Comparison of ENCODE assay signal across 28 cellular contexts in genomic region chr12:124610629-124611558, GRCh38.
"Had no signal": no experiment of that assay in that cellular context is flagged by ENCODE, and none has a peak within 500 bp of the region (broad histone marks: within the 10 kb centered on the region; RNA-seq: fewer than 3 reads in every experiment).

No MANE protein-coding gene starts in this region.

- H3K4me1 ChIP-seq: gastrocnemius medialis had no signal

- H3K9me3 ChIP-seq: colonic mucosa, gastrocnemius medialis, neutrophil, pancreas, right lobe of liver, thoracic aorta had no signal

- DNase-seq: activated CD4-positive, alpha-beta T cell treated with anti-CD3 and anti-CD28 coated beads for 1 hour; activated CD4-positive, alpha-beta T cell treated with anti-CD3 and anti-CD28 coated beads, Interleukin-2, amount 50 U/mL, for 1 hour; activated CD8-positive, alpha-beta memory T cell treated with anti-CD3 and anti-CD28 coated beads, Interleukin-2, amount 50 U/mL, for 4 hours; activated T-cell treated with anti-CD3 and anti-CD28 coated beads, Interleukin-2, amount 50 U/mL, for 24 hours; amniotic stem cell; colonic mucosa; dorsolateral prefrontal cortex; effector memory CD8-positive, alpha-beta T cell; gastrocnemius medialis; hippocampal formation; kidney glomerular epithelial cell; left ventricle myocardium inferior; midbrain; stimulated activated CD4-positive, alpha-beta T cell treated with anti-CD3 and anti-CD28 coated beads, Interleukin-15, amount 100 ng/mL, for 24 hours had no signal

- H3K36me3 ChIP-seq: colonic mucosa, esophagus muscularis mucosa, gastrocnemius medialis, left ventricle myocardium inferior, neutrophil, pancreas, right lobe of liver, thoracic aorta had no signal

- H3K4me3 Mint-ChIP-seq: activated T-cell treated with anti-CD3 and anti-CD28 coated beads, Interleukin-2, amount 50 U/mL, for 24 hours; activated T-helper 17 cell treated with anti-CD3 and anti-CD28 coated beads, Interleukin-2, amount 50 U/mL, for 72 hours; effector memory CD8-positive, alpha-beta T cell; natural killer cell treated with Interleukin-12 subunit alpha and Interleukin-12 subunit beta and Interleukin-15 and Interleukin-18, amount 100 ng/mL, for 72 hours; stimulated activated memory B cell treated with anti-CD40 and anti-IgM and Interleukin-4, amounts not matched to agents 10 μg/mL and 1 μg/mL and 100 μg/mL, for 72 hours had no signal

- H3K27me3 ChIP-seq: colonic mucosa, dorsolateral prefrontal cortex, esophagus muscularis mucosa, gastrocnemius medialis, pancreas, right lobe of liver had no signal

- H3K36me3 Mint-ChIP-seq: activated naive CD4-positive, alpha-beta T cell treated with anti-CD3 and anti-CD28 coated beads, Interleukin-2, amount 50 U/mL, for 72 hours; natural killer cell treated with Interleukin-12 subunit alpha and Interleukin-12 subunit beta and Interleukin-15 and Interleukin-18, amount 100 ng/mL, for 72 hours; stimulated activated memory B cell treated with anti-CD40 and anti-IgM and Interleukin-4, amounts not matched to agents 10 μg/mL and 1 μg/mL and 100 μg/mL, for 72 hours had no signal

- ATAC-seq: activated naive CD4-positive, alpha-beta T cell treated with anti-CD3 and anti-CD28 coated beads, Interleukin-2, amount 50 U/mL, for 72 hours; activated T-helper 17 cell treated with anti-CD3 and anti-CD28 coated beads, Interleukin-2, amount 50 U/mL, for 72 hours; effector memory CD8-positive, alpha-beta T cell; gastrocnemius medialis; natural killer cell treated with Interleukin-12 subunit alpha and Interleukin-12 subunit beta and Interleukin-15 and Interleukin-18, amount 100 ng/mL, for 72 hours; pancreas; T-cell had no signal

- H3K4me3 ChIP-seq: colonic mucosa, dorsolateral prefrontal cortex, esophagus muscularis mucosa, gastrocnemius medialis, left ventricle myocardium inferior, pancreas, right lobe of liver, skin epidermis, thoracic aorta had no signal

- H3K27ac ChIP-seq: colonic mucosa, dorsolateral prefrontal cortex, esophagus muscularis mucosa, gastrocnemius medialis, left ventricle myocardium inferior, neutrophil, pancreas, right lobe of liver, skin epidermis, thoracic aorta had no signal

- FAIRE-seq: bronchial epithelial cell, endothelial cell of umbilical vein, pancreas, TTC549 had no signal

- H3K9me3 Mint-ChIP-seq: activated naive CD4-positive, alpha-beta T cell treated with anti-CD3 and anti-CD28 coated beads, Interleukin-2, amount 50 U/mL, for 72 hours; activated T-cell treated with anti-CD3 and anti-CD28 coated beads, Interleukin-2, amount 50 U/mL, for 24 hours; activated T-helper 17 cell treated with anti-CD3 and anti-CD28 coated beads, Interleukin-2, amount 50 U/mL, for 72 hours; effector memory CD8-positive, alpha-beta T cell; natural killer cell treated with Interleukin-12 subunit alpha and Interleukin-12 subunit beta and Interleukin-15 and Interleukin-18, amount 100 ng/mL, for 72 hours; T-cell had no signal

- H3K27me3 Mint-ChIP-seq: T-cell had no signal

- H3K27ac Mint-ChIP-seq: activated naive CD4-positive, alpha-beta T cell treated with anti-CD3 and anti-CD28 coated beads, Interleukin-2, amount 50 U/mL, for 72 hours; activated T-cell treated with anti-CD3 and anti-CD28 coated beads, Interleukin-2, amount 50 U/mL, for 24 hours; activated T-helper 17 cell treated with anti-CD3 and anti-CD28 coated beads, Interleukin-2, amount 50 U/mL, for 72 hours; effector memory CD8-positive, alpha-beta T cell; T-cell had no signal
